ENCODE assay signal across 16 cellular contexts in genomic region chr2:47036489-47036769, GRCh38.
A peak's percentile ranks its signal among the peaks of the same experiment; 100 is the strongest.
DNase-seq lines count a peak whose midpoint lies in the region; ATAC-seq and TF ChIP-seq lines count a peak whose summit lies in the region.
"Had no signal": no experiment of that assay in that cellular context is flagged by ENCODE, and none has a peak within 500 bp of the region (broad histone marks: within the 10 kb centered on the region; RNA-seq: fewer than 3 reads in every experiment).

No MANE protein-coding gene starts in this region.

- H3K4me2 ChIP-seq in trophoblast cell (ENCODE audit: low read length), result no peak overlapping the region

- POLR2A ChIA-PET in CD4-positive, alpha-beta T cell (lab: Charles Lee), result interaction anchor here (1.0 kb wide), 1 partner anchor 137 kb away, joined by 3 read pairs; no protein-coding TSS in a partner anchor

- H4K12ac ChIP-seq in trophoblast cell (ENCODE audit: low read depth, low read length), result no peak overlapping the region

- peak overlapping the region; percentile 80 for H3K14ac ChIP-seq in trophoblast cell (ENCODE audit: low read length)

- H3K4me1 ChIP-seq in HUES48 (ENCODE audit: control insufficient read depth, insufficient read depth, low read length) (peaks cover 24% of the 10 kb centered on the region), trophoblast cell (ENCODE audit: control insufficient read depth in 1 of 2, insufficient read depth in 2 of 2, low read length in 2 of 2) (peaks cover 55 to 58% of the 10 kb centered on the region in 2 experiments)

- peak overlapping the region; percentile 63 for H2BK5ac ChIP-seq in trophoblast cell (ENCODE audit: low read depth, low read length, poor library complexity)

- H3K4me3 ChIP-seq in HUES48 (ENCODE audit: low read depth, low read length) (no peak overlapping the region), coronary artery (no peak overlapping the region), trophoblast cell (ENCODE audit: low read depth, low read length) (no peak overlapping the region)
- H3K4me3 ChIP-seq: K562, lung had no signal

- no CpG with 5 or more reads among the region's 4 CpGs for WGBS in trophoblast cell (ENCODE audit: extremely low coverage, insufficient coverage, insufficient read length)

- H3K36me3 ChIP-seq in HUES48 (ENCODE audit: control insufficient read depth, insufficient read depth, low read length) (no peaks in the 10 kb centered on the region; the same call in 1 of the 2 replicates), trophoblast cell (ENCODE audit: control insufficient read depth in 1 of 2, insufficient read depth in 2 of 2, low read length in 2 of 2) (peaks cover 18 to 33% of the 10 kb centered on the region in 2 experiments)

- no peak overlapping the region for H3K9ac ChIP-seq in HUES48 (ENCODE audit: low read depth, low read length)
- no peak overlapping the region for H3K9ac ChIP-seq in trophoblast cell (ENCODE audit: low read length)

- H2AK5ac ChIP-seq in trophoblast cell (ENCODE audit: low read length), result peak overlapping the region; percentile 95

- H3K23ac ChIP-seq in trophoblast cell (ENCODE audit: low read length), result no peak overlapping the region

- H4K91ac ChIP-seq in trophoblast cell (ENCODE audit: low read depth, low read length), result peak overlapping the region; percentile 82

- peak overlapping the region; percentile 20 for H4K8ac ChIP-seq in trophoblast cell (ENCODE audit: low read depth, low read length)

- H3K9me3 Mint-ChIP-seq in CD4-positive, alpha-beta T cell, result no peaks in the 10 kb centered on the region

- peaks cover 17% of the 10 kb centered on the region for H3K79me2 ChIP-seq in trophoblast cell (ENCODE audit: control insufficient read depth, insufficient read depth, low read length, poor library complexity)

- H3K4ac ChIP-seq in trophoblast cell (ENCODE audit: low read depth, low read length), result peak overlapping the region; percentile 21

- peak overlapping the region; percentile 62 for H2BK120ac ChIP-seq in trophoblast cell (ENCODE audit: insufficient read depth, low read length, poor library complexity)

- no peaks in the 10 kb centered on the region for H3K9me3 ChIP-seq in CD4-positive, alpha-beta T cell (ENCODE audit: control insufficient read depth, low read length)
- H3K9me3 ChIP-seq in HUES48 (ENCODE audit: control insufficient read depth, insufficient read depth, low read length) (no peaks in the 10 kb centered on the region), trophoblast cell (ENCODE audit: insufficient read depth, low read depth, low read length) (peaks cover 4% of the 10 kb centered on the region)

- TF ChIP-seq CTCF in CD4-positive, alpha-beta T cell (IDR thresholded peaks at IDR 0.05), result no peak
- TF ChIP-seq CTCF in coronary artery (IDR thresholded peaks at IDR 0.05) (no peak), GM20000 (IDR thresholded peaks at IDR 0.05; ENCODE audit: extremely low read depth, missing control alignments) (no peak)

- no peak overlapping the region for H3K27ac ChIP-seq in CD4-positive, alpha-beta T cell (ENCODE audit: low read depth, low read length)
- H3K27ac ChIP-seq in HUES48 (ENCODE audit: low read depth, low read length) (peak overlapping the region; percentile 94), coronary artery (peak overlapping the region; percentile 91 to 99), trophoblast cell (ENCODE audit: low read depth, low read length) (peak overlapping the region; percentile 97)

- H2AFZ ChIP-seq in trophoblast cell (ENCODE audit: insufficient read depth, low read length, poor library complexity), result peak overlapping the region; percentile 6

- peaks cover 51% of the 10 kb centered on the region for H3K79me1 ChIP-seq in trophoblast cell (ENCODE audit: low read length)

- H2BK12ac ChIP-seq in trophoblast cell (ENCODE audit: low read length), result peak overlapping the region; percentile 96

- H3K18ac ChIP-seq in trophoblast cell (ENCODE audit: low read length), result peak overlapping the region; percentile 77

- peaks cover 9% of the 10 kb centered on the region for H3K4me1 Mint-ChIP-seq in CD4-positive, alpha-beta T cell (ENCODE audit: low read depth)

- no peaks in the 10 kb centered on the region for H3K27me3 Mint-ChIP-seq in CD4-positive, alpha-beta T cell

- intact Hi-C loops in CD4-positive, alpha-beta T cell (cut with DNase I, micrococcal nuclease), result no loop called here

- CTCF ChIA-PET in CD4-positive, alpha-beta T cell (lab: Charles Lee), result no interaction called here

- no peaks in the 10 kb centered on the region for H3K27me3 ChIP-seq in CD4-positive, alpha-beta T cell (ENCODE audit: control insufficient read depth, insufficient read depth, low read length)
- H3K27me3 ChIP-seq in HUES48 (ENCODE audit: control insufficient read depth, insufficient read depth, low read length) (no peaks in the 10 kb centered on the region), trophoblast cell (ENCODE audit: insufficient read depth, low read length) (no peaks in the 10 kb centered on the region)

- no peak overlapping the region for H3K4me3 Mint-ChIP-seq in CD4-positive, alpha-beta T cell

- peaks cover 63% of the 10 kb centered on the region for H3K36me3 Mint-ChIP-seq in CD4-positive, alpha-beta T cell (ENCODE audit: low read depth)

- peak overlapping the region; percentile 43 for H3K27ac Mint-ChIP-seq in CD4-positive, alpha-beta T cell

- DNase-seq in CD4-positive, alpha-beta T cell, result no peak
- no peak for DNase-seq in coronary artery (ENCODE audit: low spot score)
- no peak for DNase-seq in trophoblast cell
- DNase-seq in RPMI8226, result no peak
- DNase-seq in GM20000 (ENCODE audit: low spot score), result no peak
- DNase-seq: amygdala; head of caudate nucleus; NCI-H2081; posterior cingulate gyrus; stimulated activated CD4-positive, alpha-beta T cell treated with anti-CD3 and anti-CD28 coated beads, Interleukin-2, amount 100 ng/mL, for 48 hours; SW 1271 had no signal

- ATAC-seq in CD4-positive, alpha-beta T cell (ENCODE audit: poor library complexity), result no peak
- ATAC-seq in GM21381 (IDR thresholded peaks at IDR 0.05; ENCODE audit: unreplicated experiment), result no peak
- ATAC-seq in HG03469 (IDR thresholded peaks at IDR 0.05; ENCODE audit: unreplicated experiment), result no peak
- ATAC-seq: K562 had no signal
